In genomic region chr15:92395557-92395956, GRCh38 we compare ENCODE assay signal across 25 cellular contexts. TPM values are rescaled to one million over a fixed set of nuclear protein-coding genes. Genes with fewer than 3 reads are reported as not detected.
DNase-seq lines count a peak whose midpoint lies in the region; ATAC-seq and TF ChIP-seq lines count a peak whose summit lies in the region.
"Had no signal": no experiment of that assay in that cellular context is flagged by ENCODE, and none has a peak within 500 bp of the region (broad histone marks: within the 10 kb centered on the region; RNA-seq: fewer than 3 reads in every experiment).

No MANE protein-coding gene starts in this region.

- H3K4me3 Mint-ChIP-seq in stimulated activated memory B cell treated with anti-CD40 and anti-IgM and Interleukin-4, amounts not matched to agents 10 μg/mL and 1 μg/mL and 100 μg/mL, for 72 hours, result no peak overlapping the region
- H3K4me3 Mint-ChIP-seq: activated B cell treated with CpG ODN at 0.5 μM for 24 hours; activated CD4-positive, alpha-beta memory T cell treated with anti-CD3 and anti-CD28 coated beads, Interleukin-2, amount 10 ng/mL, durations not matched to agents 7 days and 5 days; activated naive CD4-positive, alpha-beta T cell treated with anti-CD3 and anti-CD28 coated beads, Interleukin-2, amount 50 U/mL, for 24 hours; activated T-cell treated with anti-CD3 and anti-CD28 coated beads, Interleukin-2, amount 50 U/mL, for 24 hours; T-helper 2 cell treated with Interferon-gamma antibody and Interleukin-4, amounts not matched to agents 5 μg/mL and 100 μg/mL, for 36 hours had no signal

- peak overlapping the region; percentile 29 for H2BK120ac ChIP-seq in neuronal stem cell (ENCODE audit: low read depth, low read length)

- no peaks in the 10 kb centered on the region for H3K9me3 ChIP-seq in HUES6 (ENCODE audit: control insufficient read depth, insufficient read depth, low read depth, low read length)
- H3K9me3 ChIP-seq in iPS-20b (ENCODE audit: insufficient read depth, low read depth, low read length), result no peaks in the 10 kb centered on the region
- H3K9me3 ChIP-seq in neuronal stem cell (replicated peaks in 1 of 2; ENCODE audit: control insufficient read depth in 2 of 2, insufficient read depth in 1 of 2, low read depth in 1 of 2, low read length in 2 of 2), result no peaks in the 10 kb centered on the region
- H3K9me3 ChIP-seq: gastroesophageal sphincter, upper lobe of right lung had no signal

- no peak overlapping the region for H3K27ac Mint-ChIP-seq in stimulated activated memory B cell treated with anti-CD40 and anti-IgM and Interleukin-4, amounts not matched to agents 10 μg/mL and 1 μg/mL and 100 μg/mL, for 72 hours
- H3K27ac Mint-ChIP-seq: activated B cell treated with CpG ODN at 0.5 μM for 24 hours; activated CD4-positive, alpha-beta memory T cell treated with anti-CD3 and anti-CD28 coated beads, Interleukin-2, amount 10 ng/mL, durations not matched to agents 7 days and 5 days; activated naive CD4-positive, alpha-beta T cell treated with anti-CD3 and anti-CD28 coated beads, Interleukin-2, amount 50 U/mL, for 24 hours; activated T-cell treated with anti-CD3 and anti-CD28 coated beads, Interleukin-2, amount 50 U/mL, for 24 hours; T-helper 2 cell treated with Interferon-gamma antibody and Interleukin-4, amounts not matched to agents 5 μg/mL and 100 μg/mL, for 36 hours had no signal

- no peak overlapping the region for H2BK5ac ChIP-seq in neuronal stem cell (ENCODE audit: low read length)

- no peak for ATAC-seq in GM19467 (IDR thresholded peaks at IDR 0.05; ENCODE audit: unreplicated experiment)
- no peak for ATAC-seq in stimulated activated memory B cell treated with anti-CD40 and anti-IgM and Interleukin-4, amounts not matched to agents 10 μg/mL and 1 μg/mL and 100 μg/mL, for 72 hours
- ATAC-seq: gastroesophageal sphincter, HepG2, upper lobe of right lung had no signal

- peaks cover 80% of the 10 kb centered on the region for H3K27me3 Mint-ChIP-seq in stimulated activated memory B cell treated with anti-CD40 and anti-IgM and Interleukin-4, amounts not matched to agents 10 μg/mL and 1 μg/mL and 100 μg/mL, for 72 hours

- H2BK12ac ChIP-seq in neuronal stem cell (ENCODE audit: low read length), result no peak overlapping the region

- no peaks in the 10 kb centered on the region for H3K36me3 Mint-ChIP-seq in stimulated activated memory B cell treated with anti-CD40 and anti-IgM and Interleukin-4, amounts not matched to agents 10 μg/mL and 1 μg/mL and 100 μg/mL, for 72 hours
- H3K36me3 Mint-ChIP-seq: activated naive CD4-positive, alpha-beta T cell treated with anti-CD3 and anti-CD28 coated beads, Interleukin-2, amount 50 U/mL, for 24 hours had no signal

- peak overlapping the region; percentile 81 for H3K4me2 ChIP-seq in neuronal stem cell (ENCODE audit: insufficient read depth, low read length, poor library complexity, severe bottlenecking)
- H3K4me2 ChIP-seq: PC-9 had no signal

- H3K27ac ChIP-seq in HUES6 (ENCODE audit: low read depth, low read length), result no peak overlapping the region
- no peak overlapping the region for H3K27ac ChIP-seq in iPS-20b (ENCODE audit: low read length)
- no peak overlapping the region for H3K27ac ChIP-seq in neuronal stem cell (replicated peaks; ENCODE audit: low read length)
- H3K27ac ChIP-seq: epithelial cell of prostate, gastroesophageal sphincter, PC-9, upper lobe of right lung had no signal

- H3K36me3 ChIP-seq in HUES6 (ENCODE audit: control insufficient read depth, insufficient read depth, low read length), result no peaks in the 10 kb centered on the region
- no peaks in the 10 kb centered on the region for H3K36me3 ChIP-seq in iPS-20b (ENCODE audit: insufficient read depth, low read depth, low read length)
- peaks cover 3 to 42% of the 10 kb centered on the region in 2 donors for H3K36me3 ChIP-seq in neuronal stem cell (replicated peaks in 1 of 2; ENCODE audit: control insufficient read depth in 2 of 2, insufficient read depth in 2 of 2, low read length in 2 of 2)
- H3K36me3 ChIP-seq: gastroesophageal sphincter, upper lobe of right lung had no signal

- no peak overlapping the region for H3K23ac ChIP-seq in neuronal stem cell (ENCODE audit: low read depth, low read length, poor library complexity)

- H4K91ac ChIP-seq in neuronal stem cell (ENCODE audit: low read depth, low read length, poor library complexity), result no peak overlapping the region

- peaks cover 8% of the 10 kb centered on the region for H3K79me1 ChIP-seq in neuronal stem cell (ENCODE audit: low read depth, low read length)

- peak overlapping the region; percentile 90 for H3K9ac ChIP-seq in HUES6 (ENCODE audit: low read length)
- no peak overlapping the region; the same call in 1 of the 2 replicates for H3K9ac ChIP-seq in iPS-20b (ENCODE audit: low read depth, low read length)
- H3K9ac ChIP-seq in neuronal stem cell (ENCODE audit: low read depth, low read length, poor library complexity), result peak overlapping the region; percentile 63

- H2AK5ac ChIP-seq in neuronal stem cell (ENCODE audit: low read depth, low read length), result peak overlapping the region; percentile 29

- WGBS in neuronal stem cell (ENCODE audit: extremely low coverage in 2 of 2, insufficient read length in 2 of 2, insufficient replicate concordance in 1 of 2), 2 donors, result no CpG with 5 or more reads among the region's 13 CpGs

- no peaks in the 10 kb centered on the region for H3K4me1 Mint-ChIP-seq in stimulated activated memory B cell treated with anti-CD40 and anti-IgM and Interleukin-4, amounts not matched to agents 10 μg/mL and 1 μg/mL and 100 μg/mL, for 72 hours

- DNase-seq in astrocyte of the hippocampus (ENCODE audit: low read depth, low spot score) (peak; percentile 27), neuronal stem cell (ENCODE audit: low spot score) (no peak), GM10266 (ENCODE audit: extremely low spot score) (no peak), inferior parietal cortex (ENCODE audit: extremely low spot score) (no peak)
- DNase-seq: activated B cell treated with CpG ODN at 0.5 μM for 24 hours; activated CD4-positive, alpha-beta memory T cell treated with anti-CD3 and anti-CD28 coated beads, Interleukin-2, amount 10 ng/mL, durations not matched to agents 7 days and 5 days; activated T-cell treated with anti-CD3 and anti-CD28 coated beads, Interleukin-2, amount 50 U/mL, for 24 hours; COR-L47; dermis blood vessel endothelial cell; GOT3; NCI-H1436 treated with DMSO at 0.1 percent for 48 hours; NCI-H774; PC-9; small intestine; stimulated activated CD4-positive, alpha-beta T cell treated with anti-CD3 and anti-CD28 coated beads, Interleukin-4, amount 100 ng/mL, for 24 hours; upper lobe of right lung had no signal

- TF ChIP-seq CTCF in GM10266 (IDR thresholded peaks at IDR 0.05; ENCODE audit: control insufficient read depth, insufficient read depth, low read depth, missing control alignments), result no peak

- H3K4me1 ChIP-seq in HUES6 (ENCODE audit: control insufficient read depth, insufficient read depth, low read length) (peaks cover 29% of the 10 kb centered on the region), iPS-20b (ENCODE audit: insufficient read depth, low read length) (peaks cover 18% of the 10 kb centered on the region), neuronal stem cell (ENCODE audit: control insufficient read depth in 2 of 2, insufficient read depth in 1 of 2, low read depth in 1 of 2, low read length in 2 of 2) (peaks cover 3 to 20% of the 10 kb centered on the region in 2 donors)
- H3K4me1 ChIP-seq: upper lobe of right lung had no signal

- no peak overlapping the region for H2BK15ac ChIP-seq in neuronal stem cell (ENCODE audit: low read length)

- H3K14ac ChIP-seq in neuronal stem cell (ENCODE audit: low read length), result peak overlapping the region; percentile 73

- peak overlapping the region; percentile 27 for H3K4ac ChIP-seq in neuronal stem cell (ENCODE audit: low read length)

- H3K27me3 ChIP-seq in HUES6 (ENCODE audit: control insufficient read depth, insufficient read depth, low read length) (peaks cover 45% of the 10 kb centered on the region), iPS-20b (ENCODE audit: insufficient read depth, low read length) (peaks cover 53% of the 10 kb centered on the region), neuronal stem cell (ENCODE audit: control insufficient read depth in 3 of 3, insufficient read depth in 3 of 3, low read depth in 1 of 3, low read length in 3 of 3) (no peaks in the 10 kb centered on the region)

- no peak overlapping the region for H3K18ac ChIP-seq in neuronal stem cell (ENCODE audit: low read length)

- no peak overlapping the region for H4K8ac ChIP-seq in neuronal stem cell (ENCODE audit: low read depth, low read length)

- H3K9me3 Mint-ChIP-seq in stimulated activated memory B cell treated with anti-CD40 and anti-IgM and Interleukin-4, amounts not matched to agents 10 μg/mL and 1 μg/mL and 100 μg/mL, for 72 hours, result no peaks in the 10 kb centered on the region
- H3K9me3 Mint-ChIP-seq: activated B cell treated with CpG ODN at 0.5 μM for 24 hours; activated CD4-positive, alpha-beta memory T cell treated with anti-CD3 and anti-CD28 coated beads, Interleukin-2, amount 10 ng/mL, durations not matched to agents 7 days and 5 days; activated naive CD4-positive, alpha-beta T cell treated with anti-CD3 and anti-CD28 coated beads, Interleukin-2, amount 50 U/mL, for 24 hours; activated T-cell treated with anti-CD3 and anti-CD28 coated beads, Interleukin-2, amount 50 U/mL, for 24 hours; T-helper 2 cell treated with Interferon-gamma antibody and Interleukin-4, amounts not matched to agents 5 μg/mL and 100 μg/mL, for 36 hours had no signal

- H2AFZ ChIP-seq in neuronal stem cell (ENCODE audit: low read length), result peak overlapping the region; percentile 96
- H2AFZ ChIP-seq: PC-9 had no signal

- H3K4me3 ChIP-seq in HUES6 (ENCODE audit: low read depth, low read length), result peak overlapping the region; percentile 94
- H3K4me3 ChIP-seq in iPS-20b (ENCODE audit: low read length), result peak overlapping the region; percentile 74
- peak overlapping the region; percentile 77 to 88 for H3K4me3 ChIP-seq in neuronal stem cell (ENCODE audit: low read length in 2 of 2)
- H3K4me3 ChIP-seq: PC-9, upper lobe of right lung had no signal

RNA-seq across cellular contexts. Expression of gene ST8SIA2, which starts 1.9 kb away (rescaled TPM):
- polyA plus RNA-seq in neuronal stem cell (2013, experiment 1 of 2), result 10.1 TPM
- polyA plus RNA-seq in neuronal stem cell (2013, experiment 2 of 2), result 10.0 TPM
- polyA plus RNA-seq: HepG2 had no signal
